Comparison of ENCODE assay signal across 1 cellular context in genomic region chr15:90936823-90937222, GRCh38.
TF ChIP-seq lines count a peak whose summit lies in the region.

No MANE protein-coding gene starts in this region.

TF ChIP-seq in A549, 52 proteins besides CTCF, POLR2A, EP300 and RAD21:
- TF ChIP-seq ATOH8 (CRISPR knock-in tag; IDR thresholded peaks at IDR 0.05; ENCODE audit: low read depth) (no peak), NFE2L2 (conservative IDR thresholded peaks at IDR 0.05; ENCODE audit: low read length) (no peak), ZFP36 (IDR thresholded peaks at IDR 0.05; ENCODE audit: borderline replicate concordance, partially characterized antibody) (no peak), ESRRA (IDR thresholded peaks at IDR 0.05; ENCODE audit: borderline replicate concordance, low read length) (no peak), PBX3 (IDR thresholded peaks at IDR 0.05) (no peak), BCL3 (IDR thresholded peaks at IDR 0.05) (no peak), KDM5A (IDR thresholded peaks at IDR 0.05) (no peak), SMC3 (IDR thresholded peaks at IDR 0.05) (no peak), REST (IDR thresholded peaks at IDR 0.05) (no peak), EHF (CRISPR knock-in tag; IDR thresholded peaks at IDR 0.05) (no peak)
